12 cellular contexts compared by ENCODE assay signal in genomic region chr18:9108911-9109310, GRCh38. TPM values are rescaled to one million over a fixed set of nuclear protein-coding genes. Genes with fewer than 3 reads are reported as not detected.
DNase-seq lines count a peak whose midpoint lies in the region; ATAC-seq and TF ChIP-seq lines count a peak whose summit lies in the region.
"Had no signal": no experiment of that assay in that cellular context is flagged by ENCODE, and none has a peak within 500 bp of the region (broad histone marks: within the 10 kb centered on the region; RNA-seq: fewer than 3 reads in every experiment).

No MANE protein-coding gene starts in this region.

- H3K4me1 Mint-ChIP-seq in activated CD4-positive, alpha-beta T cell treated with anti-CD3 and anti-CD28 coated beads for 36 hours, result peaks cover 84% of the 10 kb centered on the region

- H2AFZ ChIP-seq in SU-DHL-6 (ENCODE audit: low read depth, low read length, severe bottlenecking), result no peak overlapping the region

- no peaks in the 10 kb centered on the region for H3K9me3 Mint-ChIP-seq in activated CD4-positive, alpha-beta T cell treated with anti-CD3 and anti-CD28 coated beads for 36 hours (ENCODE audit: low read depth)

- H3K27ac Mint-ChIP-seq in activated CD4-positive, alpha-beta T cell treated with anti-CD3 and anti-CD28 coated beads for 36 hours, result peak overlapping the region; percentile 77

- no peak overlapping the region for H3K27ac ChIP-seq in SU-DHL-6 (ENCODE audit: low read depth, low read length)
- H3K27ac ChIP-seq in esophagus muscularis mucosa (replicated peaks in 1 of 4), result peak overlapping the region; percentile 88 to 94 (median 90)
- peak overlapping the region in 5 of 8 donors; percentile 11 to 50 (median 35) for H3K27ac ChIP-seq in spleen

- H3K4me3 ChIP-seq in SU-DHL-6 (ENCODE audit: insufficient read depth, low read length, poor library complexity, severe bottlenecking) (no peak overlapping the region), esophagus muscularis mucosa (no peak overlapping the region), spleen (no peak overlapping the region)
- H3K4me3 ChIP-seq: HAP-1, skin epidermis had no signal

- peaks cover 18% of the 10 kb centered on the region for H4K20me1 ChIP-seq in SU-DHL-6 (ENCODE audit: low read depth, low read length)

- peak overlapping the region; percentile 55 for H3K4me3 Mint-ChIP-seq in activated CD4-positive, alpha-beta T cell treated with anti-CD3 and anti-CD28 coated beads for 36 hours

- ATAC-seq in activated CD4-positive, alpha-beta T cell treated with anti-CD3 and anti-CD28 coated beads for 36 hours, result peak; percentile 32

- H3K79me2 ChIP-seq in SU-DHL-6 (ENCODE audit: insufficient read depth, low read length), result peaks cover 100% of the 10 kb centered on the region

- no peak for TF ChIP-seq CTCF in SU-DHL-6 (IDR thresholded peaks at IDR 0.05; ENCODE audit: insufficient read depth, low read length, poor library complexity, severe bottlenecking)
- TF ChIP-seq CTCF in esophagus muscularis mucosa (IDR thresholded peaks at IDR 0.05), result no peak
- TF ChIP-seq CTCF in spleen (IDR thresholded peaks at IDR 0.05 in 8 of 11, conservative IDR thresholded peaks at IDR 0.05 in 3 of 11), result no peak

- H3K9me2 ChIP-seq in SU-DHL-6 (replicated peaks; ENCODE audit: insufficient read depth, low read length), result no peaks in the 10 kb centered on the region

- no peak for DNase-seq in activated CD4-positive, alpha-beta T cell treated with anti-CD3 and anti-CD28 coated beads for 36 hours
- no peak for DNase-seq in activated CD4-positive, alpha-beta T cell treated with anti-CD3 and anti-CD28 coated beads, Interleukin-2, amount 50 U/mL, for 4 hours
- DNase-seq in esophagus muscularis mucosa (ENCODE audit: extremely low spot score) (no peak), spleen (no peak), NCI-H2029 treated with DMSO at 0.1 percent for 48 hours (lab: John Stamatoyannopoulos, UW) (no peak), islet precursor cell (no peak), GM19238 (ENCODE audit: insufficient read length, low spot score) (no peak)
- DNase-seq: ACHN, NCI-H2029 had no signal

- no peaks in the 10 kb centered on the region for H3K9me3 ChIP-seq in SU-DHL-6 (ENCODE audit: insufficient read depth, low read length)
- no peaks in the 10 kb centered on the region for H3K9me3 ChIP-seq in esophagus muscularis mucosa
- H3K9me3 ChIP-seq in spleen, result no peaks in the 10 kb centered on the region
- H3K9me3 ChIP-seq: HAP-1 had no signal

- CTCF ChIA-PET in activated CD4-positive, alpha-beta T cell treated with anti-CD3 and anti-CD28 coated beads for 36 hours (lab: Charles Lee), result interaction anchor here (1.0 to 3.6 kb wide), 11 partner anchors 13 to 80 kb away, joined by 3 to 16 read pairs (median 4); no protein-coding TSS in a partner anchor

- no peaks in the 10 kb centered on the region for H3K27me3 ChIP-seq in SU-DHL-6 (ENCODE audit: low read length)
- H3K27me3 ChIP-seq in esophagus muscularis mucosa, result no peaks in the 10 kb centered on the region
- no peaks in the 10 kb centered on the region for H3K27me3 ChIP-seq in spleen (replicated peaks in 1 of 7)

- H3K27me3 Mint-ChIP-seq in activated CD4-positive, alpha-beta T cell treated with anti-CD3 and anti-CD28 coated beads for 36 hours, result no peaks in the 10 kb centered on the region

- POLR2A ChIA-PET in activated CD4-positive, alpha-beta T cell treated with anti-CD3 and anti-CD28 coated beads for 36 hours (lab: Charles Lee), result interaction anchor here (0.7 to 2.2 kb wide), 9 partner anchors 8 to 106 kb away, joined by 3 to 11 read pairs (median 5); partner anchors contain the start of gene ANKRD12

- no peaks in the 10 kb centered on the region for H3F3A ChIP-seq in SU-DHL-6 (ENCODE audit: insufficient read depth)

- H3K9ac ChIP-seq in SU-DHL-6 (ENCODE audit: low read length), result no peak overlapping the region

- TF ChIP-seq POLR2A in esophagus muscularis mucosa (IDR thresholded peaks at IDR 0.05; ENCODE audit: low read depth) (no peak), spleen (IDR thresholded peaks at IDR 0.05) (no peak)

- H3K36me3 Mint-ChIP-seq in activated CD4-positive, alpha-beta T cell treated with anti-CD3 and anti-CD28 coated beads for 36 hours (ENCODE audit: low read depth), result peaks cover 86% of the 10 kb centered on the region

- no peak for TF ChIP-seq EP300 in esophagus muscularis mucosa (IDR thresholded peaks at IDR 0.05)

- intact Hi-C loops in activated CD4-positive, alpha-beta T cell treated with anti-CD3 and anti-CD28 coated beads for 36 hours (cut with DNase I, micrococcal nuclease), result loop anchor here (1.0 to 10.0 kb wide), 4 partner anchors 8 to 806 kb away; partner anchors contain the start of gene VAPA (in 1 of the 2)
- intact Hi-C loops in esophagus muscularis mucosa (cut with DNase I), result no loop called here
- intact Hi-C loops in spleen (cut with DNase I; ENCODE audit: low total_unique reads), result no loop called here

- WGBS in esophagus muscularis mucosa, result 80% methylated on average over 2 of the region's 2 CpGs
- 70 to 87% (median 74%) methylated on average over 2 of the region's 2 CpGs for WGBS in spleen, 5 donors

- H3K36me3 ChIP-seq in SU-DHL-6 (ENCODE audit: low read length) (no peaks in the 10 kb centered on the region), esophagus muscularis mucosa (no peaks in the 10 kb centered on the region), spleen (no peaks in the 10 kb centered on the region)

- peak overlapping the region; percentile 24 for H3K4me2 ChIP-seq in SU-DHL-6 (ENCODE audit: low read depth, low read length, poor library complexity, severe bottlenecking)

- H3K4me1 ChIP-seq in esophagus muscularis mucosa (peaks cover 87 to 100% (median 99%) of the 10 kb centered on the region in 4 donors), spleen (peaks cover 77 to 100% (median 98%) of the 10 kb centered on the region in 6 donors)

RNA-seq across cellular contexts. Expression of gene NDUFV2, which starts 6.4 kb away (rescaled TPM):
- total RNA-seq in activated CD4-positive, alpha-beta T cell treated with anti-CD3 and anti-CD28 coated beads for 36 hours, result 100 to 1,000 TPM; 331 to 372 TPM
- total RNA-seq in esophagus muscularis mucosa, result 100 to 1,000 TPM; 120 to 229 (median 175) TPM
- 100 to 1,000 TPM in 2 of 7 donors, 10 to 100 TPM in 5; 89.8 to 108 (median 92.4) TPM for total RNA-seq in spleen
- 100 to 1,000 TPM; 157 to 175 (median 160) TPM for polyA plus RNA-seq in spleen

RNA-seq across cellular contexts. Expression of gene ANKRD12, which starts 27.7 kb away (rescaled TPM):
- total RNA-seq in activated CD4-positive, alpha-beta T cell treated with anti-CD3 and anti-CD28 coated beads for 36 hours, result 10 to 100 TPM; 57.5 to 96.0 TPM
- total RNA-seq in esophagus muscularis mucosa (100 to 1,000 TPM in 1 of 4 donors, 10 to 100 TPM in 3; 65.2 to 108 (median 92.9) TPM), spleen (100 to 1,000 TPM in 4 of 7 donors, 10 to 100 TPM in 3; 73.2 to 122 (median 100) TPM)
- 10 to 100 TPM in 2 of 3 donors, 1 to 10 TPM in 1; 7.6 to 35.4 (median 15.9) TPM for polyA plus RNA-seq in spleen

Comparison
In these comparisons a context has a peak if more than half of its experiments do, and no peak if none do; other contexts are left out.
1. intact Hi-C loops: an anchor here in activated CD4-positive, alpha-beta T cell treated with anti-CD3 and anti-CD28 coated beads for 36 hours (1.0 to 10.0 kb wide); none called in esophagus muscularis mucosa and spleen.